17 cellular contexts compared by ENCODE assay signal in the genomic region with DNA sequence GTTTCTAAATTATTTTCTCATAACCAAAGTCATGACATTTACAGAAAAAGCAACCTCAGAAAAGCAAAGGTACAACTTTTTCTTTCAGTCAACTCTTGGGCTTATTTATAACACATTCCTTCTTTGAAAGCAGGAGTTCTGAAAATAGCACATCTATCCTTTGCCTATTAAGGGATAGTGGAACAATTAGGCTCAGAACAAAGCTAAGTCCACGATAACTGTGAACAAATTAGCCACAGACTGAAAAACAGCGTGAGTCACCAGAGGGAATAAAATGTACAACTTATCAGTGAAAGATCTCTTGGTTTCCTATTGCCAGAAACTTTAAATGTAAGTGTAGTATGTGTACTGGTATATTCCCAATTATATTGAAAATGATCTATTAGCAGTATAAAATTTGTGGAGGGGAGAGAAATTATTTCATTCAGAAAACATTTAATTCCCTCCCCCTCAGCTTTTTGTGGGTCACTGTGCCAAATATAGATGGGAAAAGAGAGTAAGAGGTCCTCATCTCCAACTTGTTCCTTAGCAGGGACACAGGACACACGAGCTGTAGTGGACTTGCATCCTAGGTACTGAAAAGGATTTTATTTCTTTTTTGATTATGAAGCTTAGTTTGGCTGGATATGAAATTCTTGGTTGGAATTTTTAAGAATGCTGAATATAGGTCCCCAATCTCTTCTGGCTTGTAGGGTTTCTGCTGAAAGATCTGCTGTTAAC. TPM values are rescaled to one million over a fixed set of nuclear protein-coding genes. Genes with fewer than 3 reads are reported as not detected.
DNase-seq lines count a peak whose midpoint lies in the region; TF ChIP-seq lines count a peak whose summit lies in the region.
"Had no signal": no experiment of that assay in that cellular context is flagged by ENCODE, and none has a peak within 500 bp of the region (broad histone marks: within the 10 kb centered on the region; RNA-seq: fewer than 3 reads in every experiment).

No MANE protein-coding gene starts in this region.

- H3K4me3 ChIP-seq in fibroblast of villous mesenchyme (ENCODE audit: low read depth, low read length) (no peak overlapping the region), sigmoid colon (no peak overlapping the region)
- H3K4me3 ChIP-seq: BLaER1 had no signal

- 57 to 77% methylated on average over 3 of the region's 3 CpGs for WGBS in sigmoid colon, 2 donors

- peaks cover 5 to 51% (median 27%) of the 10 kb centered on the region in 4 donors for H3K36me3 ChIP-seq in sigmoid colon

- intact Hi-C loops in sigmoid colon (cut with DNase I), result no loop called here

- peaks cover 0 to 22% (median 16%) of the 10 kb centered on the region in 4 donors for H3K4me1 ChIP-seq in sigmoid colon
- H3K4me1 ChIP-seq: BLaER1, foreskin keratinocyte had no signal

- no peak for TF ChIP-seq EP300 in sigmoid colon (IDR thresholded peaks at IDR 0.05)

- TF ChIP-seq CTCF in fibroblast of villous mesenchyme (IDR thresholded peaks at IDR 0.05; ENCODE audit: insufficient read depth, low read depth, low read length) (no peak), sigmoid colon (IDR thresholded peaks at IDR 0.05) (no peak)

- peak; percentile 33 for DNase-seq in ELR (ENCODE audit: low read depth)
- DNase-seq in RPMI7951 (ENCODE audit: low read depth), result peak; percentile 28
- DNase-seq in fibroblast of villous mesenchyme (ENCODE audit: low read depth), result peak; percentile 67
- no peak for DNase-seq in sigmoid colon
- no peak for DNase-seq in activated T-cell treated with anti-CD3 and anti-CD28 coated beads, Interleukin-2, amount 50 U/mL, for 1 hour
- DNase-seq in retina, result no peak
- no peak for DNase-seq in 8988T
- no peak for DNase-seq in NK-92 treated with Interleukin-12 subunit alpha and Interleukin-12 subunit beta, amount 100 ng/mL, for 24 hours (lab: John Stamatoyannopoulos, UW)
- DNase-seq: activated CD4-positive, alpha-beta T cell treated with anti-CD3 and anti-CD28 coated beads, Interleukin-2, amount 50 U/mL, for 1 hour; activated T-cell treated with anti-CD3 and anti-CD28 coated beads, Interleukin-2, amount 50 U/mL, for 4 hours; DMS 273 treated with DMSO at 0.1 percent for 48 hours; foreskin keratinocyte; Karpas-422; NCI-H146; NCI-H510A had no signal

- no peak for TF ChIP-seq POLR2A in sigmoid colon (IDR thresholded peaks at IDR 0.05)

- H3K9me3 ChIP-seq in sigmoid colon, result peaks cover 0 to 2% (median 0%) of the 10 kb centered on the region in 4 donors

- H3K27ac ChIP-seq in sigmoid colon, result peak overlapping the region; percentile 44 to 75 (median 65)
- H3K27ac ChIP-seq: BLaER1, foreskin keratinocyte had no signal

- no peaks in the 10 kb centered on the region for H3K27me3 ChIP-seq in sigmoid colon
- H3K27me3 ChIP-seq: BLaER1, foreskin keratinocyte had no signal

RNA-seq across cellular contexts. Expression of gene MATN3, which starts 15.4 kb away (rescaled TPM):
- total RNA-seq in RPMI7951 (2014; rRNA removed; shearing (Covaris generic)), result 5.3 and 6.0 TPM in 2 replicates
- 3.0 and 3.9 TPM in 2 replicates for total RNA-seq in fibroblast of villous mesenchyme
- total RNA-seq in sigmoid colon, result under 1 TPM; 0.54 to 0.82 (median 0.63) TPM
- under 1 TPM in 1 of 3 donors, not detected in 2; 0.32 TPM for polyA plus RNA-seq in sigmoid colon
- total RNA-seq: activated naive CD4-positive, alpha-beta T cell treated with anti-CD3 and anti-CD28 coated beads, Interleukin-2, amount 50 U/mL, for 72 hours; activated T-cell treated with anti-CD3 and anti-CD28 coated beads, Interleukin-2, amount 50 U/mL, for 4 hours had no signal

RNA-seq across cellular contexts. Expression of gene LAPTM4A, which starts 23.6 kb away (rescaled TPM):
- 218 and 267 TPM in 2 replicates for total RNA-seq in RPMI7951 (2014; rRNA removed; shearing (Covaris generic))
- total RNA-seq in fibroblast of villous mesenchyme, result 101 and 146 TPM in 2 replicates
- total RNA-seq in sigmoid colon, result 100 to 1,000 TPM; 181 to 246 (median 227) TPM
- polyA plus RNA-seq in sigmoid colon, result 100 to 1,000 TPM in 1 of 3 donors, 10 to 100 TPM in 2; 59.2 to 192 (median 62.5) TPM

RNA-seq across cellular contexts. Expression of gene WDR35, which starts 38.0 kb away (rescaled TPM):
- 12.9 and 14.4 TPM in 2 replicates for total RNA-seq in RPMI7951 (2014; rRNA removed; shearing (Covaris generic))
- total RNA-seq in fibroblast of villous mesenchyme (11.3 and 13.0 TPM in 2 replicates), sigmoid colon (10 to 100 TPM in 3 of 4 donors, 1 to 10 TPM in 1; 7.2 to 15.5 (median 11.9) TPM)
- 1 to 10 TPM in 1 of 3 donors, under 1 TPM in 2; 0.46 to 2.2 (median 0.60) TPM for polyA plus RNA-seq in sigmoid colon

Comparison
In these comparisons a context has a peak if more than half of its experiments do, and no peak if none do; other contexts are left out.
1. DNase-seq: peak in ELR (single experiment), RPMI7951 (single experiment) and fibroblast of villous mesenchyme (single experiment); none in sigmoid colon (single experiment), activated T-cell treated with anti-CD3 and anti-CD28 coated beads, Interleukin-2, amount 50 U/mL, for 1 hour (single experiment), retina (single experiment), 8988T (single experiment) and NK-92 treated with Interleukin-12 subunit alpha and Interleukin-12 subunit beta, amount 100 ng/mL, for 24 hours (single experiment).